Comparison of ENCODE assay signal across 26 cellular contexts in genomic region chr17:5912927-5913565, GRCh38.
DNase-seq lines count a peak whose midpoint lies in the region; ATAC-seq and FAIRE-seq lines count a peak whose summit lies in the region.
"Had no signal": no experiment of that assay in that cellular context is flagged by ENCODE, and none has a peak within 500 bp of the region (broad histone marks: within the 10 kb centered on the region; RNA-seq: fewer than 3 reads in every experiment).

No MANE protein-coding gene starts in this region.

- H3K27me3 ChIP-seq in right cardiac atrium (ENCODE audit: control insufficient read depth, insufficient read depth): no peaks in the 10 kb centered on the region
- H3K27me3 ChIP-seq: esophagus squamous epithelium, gastroesophageal sphincter, MG63, right lobe of liver, upper lobe of right lung had no signal

- ATAC-seq in HG02798 (IDR thresholded peaks at IDR 0.05; ENCODE audit: poor library complexity, unreplicated experiment) (no peak), right cardiac atrium (no peak)
- ATAC-seq: activated CD8-positive, alpha-beta memory T cell treated with anti-CD3 and anti-CD28 coated beads, Interleukin-2, amount 10 ng/mL, durations not matched to agents 7 days and 5 days; effector memory CD8-positive, alpha-beta T cell; gastroesophageal sphincter; K562; left cardiac atrium; naive thymus-derived CD4-positive, alpha-beta T cell; right lobe of liver; upper lobe of right lung had no signal

- H3K4me3 ChIP-seq in right cardiac atrium (ENCODE audit: low read length): no peak overlapping the region
- H3K4me3 ChIP-seq: esophagus squamous epithelium, gastroesophageal sphincter, K562, MG63, right lobe of liver, SK-N-MC, upper lobe of right lung had no signal

- no peak overlapping the region for H3K27ac ChIP-seq in right cardiac atrium (ENCODE audit: low read length)
- H3K27ac ChIP-seq: esophagus squamous epithelium, gastroesophageal sphincter, right lobe of liver, SK-N-MC, upper lobe of right lung had no signal

- H3K9me3 ChIP-seq in right cardiac atrium (ENCODE audit: control insufficient read depth, low read length): no peaks in the 10 kb centered on the region
- H3K9me3 ChIP-seq: esophagus squamous epithelium, gastroesophageal sphincter, MG63, right lobe of liver, upper lobe of right lung had no signal

- H3K4me1 ChIP-seq in right cardiac atrium (ENCODE audit: control insufficient read depth, insufficient read depth, low read length): no peaks in the 10 kb centered on the region
- H3K4me1 ChIP-seq: esophagus squamous epithelium, gastroesophageal sphincter, right lobe of liver, upper lobe of right lung had no signal

- 74% methylated on average over 7 of the region's 7 CpGs for whole genome bisulfite sequencing in right cardiac atrium

- intact Hi-C loops in right cardiac atrium (cut with DNase I): no loop called here

- DNase-seq in G401 (ENCODE audit: low spot score) (peak; percentile 56), NCI-H69 (lab: John Stamatoyannopoulos, UW) (peak; percentile 92), frontal cortex (ENCODE audit: low spot score in 2 of 2) (peak; percentile 30 to 43), pons (ENCODE audit: low spot score) (peak; percentile 96), SIG-M5 treated with dmso at 0.1 percent for 504 hours (lab: John Stamatoyannopoulos, UW; ENCODE audit: unreplicated experiment) (no peak), right cardiac atrium (no peak)
- DNase-seq: activated CD4-positive, alpha-beta T cell treated with anti-CD3 and anti-CD28 coated beads, Interleukin-2, amount 10 ng/mL, durations not matched to agents 7 days and 5 days; activated CD8-positive, alpha-beta memory T cell treated with anti-CD3 and anti-CD28 coated beads, Interleukin-2, amount 10 ng/mL, durations not matched to agents 7 days and 5 days; effector memory CD8-positive, alpha-beta T cell; esophagus squamous epithelium; left cardiac atrium; mesenchymal stem cell; MG63; naive thymus-derived CD4-positive, alpha-beta T cell; NCI-H187 treated with DMSO at 0.1 percent for 48 hours; NCI-H446 treated with DMSO at 0.1 percent for 48 hours; RPMI8226; stimulated activated CD8-positive, alpha-beta memory T cell treated with anti-CD3 and anti-CD28 coated beads, Interleukin-4, amount 100 ng/mL, for 48 hours; upper lobe of right lung had no signal

- in situ Hi-C loops in G401 (cut with HindIII; ENCODE audit: low sequenced_read_pairs): no loop called here

- FAIRE-seq in frontal cortex (lab: Jason Lieb, UNC): no peak
- FAIRE-seq: D721Med, H54, K562 had no signal

Comparison
In these comparisons a context has a peak if more than half of its experiments do, and no peak if none do; other contexts are left out.
1. DNase-seq: peak in G401 (single experiment), NCI-H69 (single experiment), frontal cortex (2 of 2) and pons (single experiment); none in SIG-M5 treated with dmso at 0.1 percent for 504 hours (single experiment) and right cardiac atrium (0 of 3).